In the genomic region with DNA sequence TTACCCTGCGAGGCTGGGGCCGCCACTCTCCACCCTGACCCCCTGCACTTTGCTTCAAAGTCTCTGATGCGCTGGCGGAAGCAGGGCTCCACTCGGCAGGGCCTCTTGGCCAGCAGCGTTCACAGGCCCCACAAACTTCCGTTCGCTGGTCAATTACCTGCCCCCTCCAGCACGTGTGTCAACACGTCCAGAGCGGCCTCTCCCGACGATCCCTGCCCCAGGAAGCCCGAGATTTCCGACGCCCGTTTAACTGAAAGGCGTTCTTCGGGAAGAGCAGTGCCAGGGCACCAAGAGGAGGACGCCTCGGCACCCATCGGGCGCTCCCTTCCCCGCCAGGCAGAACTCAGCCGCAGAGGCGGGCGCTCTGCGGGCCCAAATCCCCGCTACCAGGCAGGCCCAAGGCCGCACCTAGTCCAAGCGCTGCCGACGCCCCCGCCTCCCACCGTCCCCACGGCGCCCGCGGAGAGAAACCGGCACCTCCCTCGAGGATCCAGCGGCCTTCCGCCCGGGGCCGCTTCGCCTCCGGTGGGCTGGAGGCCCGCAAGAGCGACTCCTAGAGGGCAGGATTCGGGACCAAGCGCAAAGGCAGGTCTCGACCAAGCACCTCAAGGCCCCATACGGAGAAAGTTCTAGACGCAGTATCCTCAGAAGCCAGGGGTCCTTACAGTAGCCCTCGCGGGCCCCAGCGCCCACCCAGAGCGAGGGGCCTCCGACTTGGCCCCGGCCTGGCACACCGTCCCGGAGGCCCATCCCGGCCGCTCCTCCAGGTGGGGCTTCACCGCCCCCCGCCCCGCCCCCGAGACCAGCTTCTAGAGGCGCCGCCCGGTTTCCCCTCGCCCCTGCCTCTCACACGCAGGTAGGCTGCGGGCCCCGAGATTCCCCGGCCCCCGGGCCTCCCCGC, we compare ENCODE assay signal across 8 cellular contexts. TPM values are rescaled to one million over a fixed set of nuclear protein-coding genes. Genes with fewer than 3 reads are reported as not detected.
A peak's percentile ranks its signal among the peaks of the same experiment; 100 is the strongest.
DNase-seq lines count a peak whose midpoint lies in the region; ATAC-seq and TF ChIP-seq lines count a peak whose summit lies in the region.

No MANE protein-coding gene starts in this region.

- TF ChIP-seq POLR2A in erythroblast (IDR thresholded peaks at IDR 0.05; ENCODE audit: low read length), result no peak

- H3K36me3 Mint-ChIP-seq in nephron progenitor cell (ENCODE audit: low read depth), result peaks cover 27% of the 10 kb centered on the region

- peak overlapping the region; percentile 86 for H3K4me3 Mint-ChIP-seq in nephron progenitor cell

- peaks cover 30% of the 10 kb centered on the region for H3K4me1 Mint-ChIP-seq in nephron progenitor cell

- H3K27ac ChIP-seq in urinary bladder (ENCODE audit: low read depth), result peak overlapping the region; percentile 88

- DNase-seq in SIG-M5 treated with dmso at 0.1 percent for 504 hours (lab: John Stamatoyannopoulos, UW; ENCODE audit: unreplicated experiment) (peak; percentile 30), SIG-M5 (lab: John Stamatoyannopoulos, UW) (no peak), NCI-H1694 (lab: John Stamatoyannopoulos, UW) (peak; percentile 39), erythroblast (lab: John Stamatoyannopoulos, UW) (peak; percentile 72 to 79), nephron progenitor cell (peak; percentile 60)
- peak; percentile 43 for DNase-seq in activated CD4-positive, alpha-beta T cell treated with anti-CD3 and anti-CD28 coated beads, Interleukin-2, amount 50 U/mL, for 1 hour

- peaks cover 49% of the 10 kb centered on the region for H3K9me3 Mint-ChIP-seq in nephron progenitor cell

- ATAC-seq in HG02798 (IDR thresholded peaks at IDR 0.05; ENCODE audit: poor library complexity, unreplicated experiment), result peak; percentile 34

- no peak for TF ChIP-seq CTCF in nephron progenitor cell (IDR thresholded peaks at IDR 0.05)

- H3K27me3 Mint-ChIP-seq in nephron progenitor cell (ENCODE audit: low read depth, poor library complexity), result no peaks in the 10 kb centered on the region

- H3K27ac Mint-ChIP-seq in nephron progenitor cell, result peak overlapping the region; percentile 71

- under 1% methylated on average over 78 of the region's 78 CpGs for WGBS in urinary bladder

- H3K4me3 ChIP-seq in urinary bladder (ENCODE audit: low read depth, low read length), result peak overlapping the region; percentile 76

- H3K36me3 ChIP-seq in urinary bladder (ENCODE audit: insufficient read depth), result peaks cover 2% of the 10 kb centered on the region

- no peaks in the 10 kb centered on the region for H3K4me1 ChIP-seq in urinary bladder (ENCODE audit: insufficient read depth)

RNA-seq across cellular contexts. Expression of a gene that starts 0.6 kb away (rescaled TPM):
- 68.6 TPM for total RNA-seq in urinary bladder
- polyA plus RNA-seq in urinary bladder, result 239 TPM

RNA-seq across cellular contexts. Expression of a gene that starts 1.1 kb away (rescaled TPM):
- total RNA-seq in urinary bladder, result 5.2 TPM
- 19.0 TPM for polyA plus RNA-seq in urinary bladder

RNA-seq across cellular contexts. Expression of a gene that starts 35.9 kb away (rescaled TPM):
- 10.0 TPM for total RNA-seq in urinary bladder
- 76.1 TPM for polyA plus RNA-seq in urinary bladder

RNA-seq across cellular contexts. Expression of a gene that starts 40.4 kb away (rescaled TPM):
- total RNA-seq in urinary bladder, result 5.9 TPM
- polyA plus RNA-seq in urinary bladder, result 25.8 TPM

RNA-seq across cellular contexts. Expression of a gene that starts 50.0 kb away (rescaled TPM):
- total RNA-seq in urinary bladder, result 10.3 TPM
- polyA plus RNA-seq in urinary bladder, result 73.7 TPM
